1 cellular context compared by ENCODE assay signal in genomic region chr21:33949516-33950424, GRCh38.
TF ChIP-seq lines count a peak whose summit lies in the region.

No MANE protein-coding gene starts in this region.

TF ChIP-seq in IMR-90, 13 proteins besides CTCF, POLR2A, EP300 and RAD21:
- no peak for TF ChIP-seq CEBPB (IDR thresholded peaks at IDR 0.05; ENCODE audit: low read depth, low read length)
- TF ChIP-seq MXI1 (IDR thresholded peaks at IDR 0.05; ENCODE audit: borderline replicate concordance, low read depth, low read length) = no peak
- no peak for TF ChIP-seq RFX5 (IDR thresholded peaks at IDR 0.05; ENCODE audit: low read depth, low read length)
- TF ChIP-seq NFE2L2 (IDR thresholded peaks at IDR 0.05; ENCODE audit: low read depth, low read length) = no peak
- no peak for TF ChIP-seq RCOR1 (IDR thresholded peaks at IDR 0.05; ENCODE audit: insufficient replicate concordance, low read length)
- no peak for TF ChIP-seq FOS (IDR thresholded peaks at IDR 0.05; ENCODE audit: low read depth, low read length)
- TF ChIP-seq SMC3 (IDR thresholded peaks at IDR 0.05; ENCODE audit: low read depth, low read length) = no peak
- TF ChIP-seq MAZ (IDR thresholded peaks at IDR 0.05; ENCODE audit: borderline replicate concordance, low read depth, low read length) = no peak
- no peak for TF ChIP-seq USF2 (IDR thresholded peaks at IDR 0.05; ENCODE audit: low read depth, low read length)
- no peak for TF ChIP-seq CHD1 (IDR thresholded peaks at IDR 0.05; ENCODE audit: low read depth, low read length)
- no peak for TF ChIP-seq BHLHE40 (IDR thresholded peaks at IDR 0.05; ENCODE audit: low read depth, low read length)
- no peak for TF ChIP-seq MAFK (IDR thresholded peaks at IDR 0.05; ENCODE audit: low read depth, low read length)
- no peak for TF ChIP-seq ELK1 (IDR thresholded peaks at IDR 0.05; ENCODE audit: borderline replicate concordance, low read depth, low read length)
